Comparison of ENCODE assay signal across 26 cellular contexts in the genomic region with DNA sequence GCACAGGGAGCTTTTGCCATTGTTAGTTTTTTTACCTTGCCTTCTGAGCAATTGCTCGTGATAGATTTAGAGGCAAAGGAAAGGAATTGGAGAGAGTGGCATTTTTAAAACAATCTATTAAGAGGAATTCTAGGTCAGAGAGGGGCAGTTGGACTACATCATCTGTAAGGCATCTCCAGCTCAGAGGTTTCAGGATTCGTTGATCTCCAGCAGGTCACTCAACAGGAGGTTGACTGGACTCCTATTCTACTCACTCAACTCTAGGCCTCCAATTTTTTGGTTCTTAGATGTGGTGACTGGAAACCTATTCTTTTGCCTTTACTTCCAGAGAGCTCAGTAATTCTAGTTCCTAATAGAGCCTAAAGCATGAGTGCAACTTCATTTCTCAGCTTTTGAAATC. TPM values are rescaled to one million over a fixed set of nuclear protein-coding genes. Genes with fewer than 3 reads are reported as not detected.
DNase-seq lines count a peak whose midpoint lies in the region; ATAC-seq and TF ChIP-seq lines count a peak whose summit lies in the region.
"Had no signal": no experiment of that assay in that cellular context is flagged by ENCODE, and none has a peak within 500 bp of the region (broad histone marks: within the 10 kb centered on the region; RNA-seq: fewer than 3 reads in every experiment).

No MANE protein-coding gene starts in this region.

- H3K9me3 Mint-ChIP-seq in osteocyte (ENCODE audit: unreplicated experiment): no peaks in the 10 kb centered on the region
- H3K9me3 Mint-ChIP-seq: activated naive CD4-positive, alpha-beta T cell treated with anti-CD3 and anti-CD28 coated beads for 36 hours; stimulated activated effector memory CD8-positive, alpha-beta T cell treated with anti-CD3 and anti-CD28 coated beads, Interleukin-12 subunit alpha, Interleukin-12 subunit beta, amount 100 ng/mL, for 72 hours had no signal

- no peaks in the 10 kb centered on the region for H3K36me3 ChIP-seq in gastroesophageal sphincter
- H3K36me3 ChIP-seq: SJSA1 had no signal

- peaks cover 0 to 18% (median 4%) of the 10 kb centered on the region in 3 donors for H3K4me1 ChIP-seq in gastroesophageal sphincter
- H3K4me1 ChIP-seq: SJSA1 had no signal

- no peak overlapping the region for H3K4me3 Mint-ChIP-seq in osteocyte (ENCODE audit: unreplicated experiment)
- H3K4me3 Mint-ChIP-seq: activated CD4-positive, alpha-beta T cell treated with anti-CD3 and anti-CD28 coated beads for 36 hours; activated naive CD4-positive, alpha-beta T cell treated with anti-CD3 and anti-CD28 coated beads for 36 hours; stimulated activated effector memory CD8-positive, alpha-beta T cell treated with anti-CD3 and anti-CD28 coated beads, Interleukin-12 subunit alpha, Interleukin-12 subunit beta, amount 100 ng/mL, for 72 hours had no signal

- TF ChIP-seq CTCF in astrocyte of the spinal cord (IDR thresholded peaks at IDR 0.05; ENCODE audit: low read depth, low read length) (no peak), gastroesophageal sphincter (IDR thresholded peaks at IDR 0.05) (no peak), osteocyte (IDR thresholded peaks at IDR 0.05) (no peak)

- no peak for TF ChIP-seq EP300 in gastroesophageal sphincter (IDR thresholded peaks at IDR 0.05)

- 17 to 30% methylated on average over 2 of the region's 2 CpGs for WGBS in gastroesophageal sphincter (ENCODE audit: low coverage in 1 of 2), 2 donors

- H3K27ac Mint-ChIP-seq in osteocyte (ENCODE audit: unreplicated experiment): peak overlapping the region; percentile 55
- H3K27ac Mint-ChIP-seq: activated CD4-positive, alpha-beta T cell treated with anti-CD3 and anti-CD28 coated beads for 36 hours; activated naive CD4-positive, alpha-beta T cell treated with anti-CD3 and anti-CD28 coated beads for 36 hours; stimulated activated effector memory CD8-positive, alpha-beta T cell treated with anti-CD3 and anti-CD28 coated beads, Interleukin-12 subunit alpha, Interleukin-12 subunit beta, amount 100 ng/mL, for 72 hours had no signal

- no peaks in the 10 kb centered on the region for H3K36me3 Mint-ChIP-seq in osteocyte (ENCODE audit: unreplicated experiment)
- H3K36me3 Mint-ChIP-seq: stimulated activated effector memory CD8-positive, alpha-beta T cell treated with anti-CD3 and anti-CD28 coated beads, Interleukin-12 subunit alpha, Interleukin-12 subunit beta, amount 100 ng/mL, for 72 hours had no signal

- no peaks in the 10 kb centered on the region for H3K9me3 ChIP-seq in gastroesophageal sphincter
- H3K9me3 ChIP-seq: SJSA1 had no signal

- peak overlapping the region; percentile 40 to 67 (median 58) for H3K27ac ChIP-seq in gastroesophageal sphincter
- H3K27ac ChIP-seq: dorsolateral prefrontal cortex, SJSA1 had no signal

- peaks cover 2% of the 10 kb centered on the region for H3K27me3 Mint-ChIP-seq in osteocyte (ENCODE audit: unreplicated experiment)
- H3K27me3 Mint-ChIP-seq: activated CD4-positive, alpha-beta T cell treated with anti-CD3 and anti-CD28 coated beads for 36 hours had no signal

- peak; percentile 59 for DNase-seq in HCEC 1CT
- DNase-seq in astrocyte of the spinal cord (ENCODE audit: low read depth, low spot score): peak; percentile 5
- DNase-seq in osteocyte (ENCODE audit: extremely low spot score, unreplicated experiment): no peak
- DNase-seq in activated gamma-delta T cell treated with Interleukin-2 at 50 U/mL for 16 hours: no peak
- DNase-seq in dermis blood vessel endothelial cell: no peak
- DNase-seq: activated CD4-positive, alpha-beta T cell treated with anti-CD3 and anti-CD28 coated beads for 36 hours; activated CD8-positive, alpha-beta memory T cell treated with anti-CD3 and anti-CD28 coated beads for 24 hours; activated naive CD4-positive, alpha-beta T cell treated with anti-CD3 and anti-CD28 coated beads for 36 hours; activated T-cell treated with anti-CD3 and anti-CD28 coated beads, Interleukin-2, amount 50 U/mL, for 48 hours; amygdala; C1 segment of cervical spinal cord; Calu3; caudate nucleus; dorsolateral prefrontal cortex; mammary epithelial cell; NCI-H1105 treated with DMSO at 0.1 percent for 48 hours; NCI-H2029; NCI-H226; NCI-H748 treated with DMSO at 0.1 percent for 48 hours; stimulated activated CD4-positive, alpha-beta T cell treated with anti-CD3 and anti-CD28 coated beads, Interleukin-2, amount 100 ng/mL, for 48 hours; T-helper 1 cell had no signal

- in situ Hi-C loops in astrocyte of the spinal cord (cut with HindIII; ENCODE audit: low sequenced_read_pairs): no loop called here

- ATAC-seq in gastroesophageal sphincter (peak; percentile 31), HG02884 (IDR thresholded peaks at IDR 0.05; ENCODE audit: unreplicated experiment) (no peak), HG02678 (IDR thresholded peaks at IDR 0.05; ENCODE audit: unreplicated experiment) (no peak)
- ATAC-seq: activated CD4-positive, alpha-beta T cell treated with anti-CD3 and anti-CD28 coated beads for 36 hours; stimulated activated effector memory CD8-positive, alpha-beta T cell treated with anti-CD3 and anti-CD28 coated beads, Interleukin-12 subunit alpha, Interleukin-12 subunit beta, amount 100 ng/mL, for 72 hours had no signal

- peaks cover 12% of the 10 kb centered on the region for H3K4me1 Mint-ChIP-seq in osteocyte (ENCODE audit: unreplicated experiment)

- H3K27me3 ChIP-seq in gastroesophageal sphincter: no peaks in the 10 kb centered on the region
- H3K27me3 ChIP-seq: dorsolateral prefrontal cortex, SJSA1 had no signal

- no peak overlapping the region for H3K4me3 ChIP-seq in astrocyte of the spinal cord (ENCODE audit: low read depth, low read length)
- no peak overlapping the region for H3K4me3 ChIP-seq in gastroesophageal sphincter
- H3K4me3 ChIP-seq: dorsolateral prefrontal cortex, SJSA1 had no signal

- no peak for TF ChIP-seq POLR2A in gastroesophageal sphincter (IDR thresholded peaks at IDR 0.05)

RNA-seq across cellular contexts. Expression of gene TBXAS1, which starts 42.8 kb away (rescaled TPM):
- total RNA-seq in gastroesophageal sphincter (10 to 100 TPM in 2 of 4 donors, 1 to 10 TPM in 2; 6.2 to 23.0 (median 11.8) TPM), osteocyte (2.9 and 3.5 TPM in 2 replicates), dermis blood vessel endothelial cell (0.17 and 2.0 TPM in 2 replicates)

Comparison
In these comparisons a context has a peak if more than half of its experiments do, and no peak if none do; other contexts are left out.
1. DNase-seq: peak in HCEC 1CT (single experiment) and astrocyte of the spinal cord (single experiment); none in osteocyte (single experiment), activated gamma-delta T cell treated with Interleukin-2 at 50 U/mL for 16 hours (single experiment) and dermis blood vessel endothelial cell (single experiment).